17 cellular contexts compared by ENCODE assay signal in the genomic region with DNA sequence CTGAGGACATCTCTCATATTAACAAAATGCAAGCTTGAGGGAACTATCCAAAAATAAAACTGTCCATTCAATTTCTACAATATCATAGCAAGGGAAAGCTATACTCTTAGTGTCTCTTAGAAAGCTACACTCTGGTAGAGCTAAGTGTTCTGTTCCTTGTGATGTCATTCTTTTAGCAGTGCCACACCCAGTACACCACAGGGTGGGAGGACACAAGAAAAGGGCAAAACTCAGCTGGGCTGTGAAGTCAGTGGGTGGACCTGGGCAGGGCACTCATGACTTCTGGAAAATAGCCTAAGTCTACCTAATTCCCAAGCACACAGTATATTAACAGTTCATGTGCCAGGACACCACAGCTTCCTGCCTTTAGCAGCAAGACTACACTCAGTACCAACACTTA. TPM values are rescaled to one million over a fixed set of nuclear protein-coding genes. Genes with fewer than 3 reads are reported as not detected.
A peak's percentile ranks its signal among the peaks of the same experiment; 100 is the strongest.
DNase-seq lines count a peak whose midpoint lies in the region; ATAC-seq and TF ChIP-seq lines count a peak whose summit lies in the region.
"Had no signal": no experiment of that assay in that cellular context is flagged by ENCODE, and none has a peak within 500 bp of the region (broad histone marks: within the 10 kb centered on the region; RNA-seq: fewer than 3 reads in every experiment).

No MANE protein-coding gene starts in this region.

- DNase-seq in GM03348 (ENCODE audit: low spot score) (peak; percentile 27), RPMI7951 (ENCODE audit: low read depth) (peak; percentile 31), fibroblast of mammary gland (ENCODE audit: low read depth) (peak; percentile 75), lower lobe of right lung (no peak), NOMO-1 (lab: John Stamatoyannopoulos, UW; ENCODE audit: unreplicated experiment in 2 of 2) (no peak), NCI-H1417 treated with DMSO at 0.1 percent for 48 hours (lab: John Stamatoyannopoulos, UW) (no peak), smooth muscle cell (lab: John Stamatoyannopoulos, UW; ENCODE audit: unreplicated experiment) (no peak), epidermal melanocyte (ENCODE audit: insufficient read length, low spot score) (no peak)
- DNase-seq: activated CD4-positive, alpha-beta T cell treated with anti-CD3 and anti-CD28 coated beads for 1 hour; activated effector memory CD4-positive, alpha-beta T cell treated with Interleukin-2 at 50 U/mL for 16 hours; amygdala; NCI-H187 treated with DMSO at 0.1 percent for 48 hours; NCI-H446; right lobe of liver; stimulated activated CD4-positive, alpha-beta T cell treated with anti-CD3 and anti-CD28 coated beads, Interleukin-4, amount 100 ng/mL, for 24 hours; stimulated activated CD8-positive, alpha-beta memory T cell treated with anti-CD3 and anti-CD28 coated beads, Interleukin-4, amount 100 ng/mL, for 48 hours had no signal

- no peaks in the 10 kb centered on the region for H4K20me1 ChIP-seq in smooth muscle cell (ENCODE audit: low read depth)

- no peaks in the 10 kb centered on the region for H3F3A ChIP-seq in smooth muscle cell (ENCODE audit: low read depth)

- H3K27ac ChIP-seq in lower lobe of right lung (no peak overlapping the region), smooth muscle cell (ENCODE audit: low read depth) (no peak overlapping the region)
- H3K27ac ChIP-seq: neutrophil, right lobe of liver had no signal

- no peak overlapping the region for H3K9ac ChIP-seq in smooth muscle cell (ENCODE audit: low read depth)

- no peaks in the 10 kb centered on the region for H3K79me2 ChIP-seq in smooth muscle cell (ENCODE audit: low read depth)

- intact Hi-C loops in lower lobe of right lung (cut with DNase I), result no loop called here

- H3K4me3 ChIP-seq in fibroblast of mammary gland (ENCODE audit: control insufficient read depth, low read depth, low read length), result no peak overlapping the region
- no peak overlapping the region for H3K4me3 ChIP-seq in lower lobe of right lung
- no peak overlapping the region for H3K4me3 ChIP-seq in smooth muscle cell
- H3K4me3 ChIP-seq: right lobe of liver had no signal

- peak; percentile 64 to 73 for ATAC-seq in lower lobe of right lung
- ATAC-seq: right lobe of liver had no signal

- no peak overlapping the region for H3K4me2 ChIP-seq in smooth muscle cell

- H3K9me3 ChIP-seq in lower lobe of right lung (no peaks in the 10 kb centered on the region), smooth muscle cell (replicated peaks; ENCODE audit: low read depth) (no peaks in the 10 kb centered on the region)
- H3K9me3 ChIP-seq: neutrophil had no signal

- TF ChIP-seq CTCF in fibroblast of mammary gland (conservative IDR thresholded peaks at IDR 0.05; ENCODE audit: control insufficient read depth, insufficient read depth, low read depth, low read length) (no peak), lower lobe of right lung (IDR thresholded peaks at IDR 0.05) (no peak), smooth muscle cell (IDR thresholded peaks at IDR 0.05; ENCODE audit: borderline replicate concordance, insufficient read depth, poor library complexity, severe bottlenecking) (no peak)

- H3K27me3 ChIP-seq in lower lobe of right lung (ENCODE audit: low read depth) (no peaks in the 10 kb centered on the region), smooth muscle cell (ENCODE audit: low read depth) (no peaks in the 10 kb centered on the region)
- H3K27me3 ChIP-seq: neutrophil, right lobe of liver had no signal

- H3K36me3 ChIP-seq in lower lobe of right lung (no peaks in the 10 kb centered on the region), smooth muscle cell (ENCODE audit: low read depth) (no peaks in the 10 kb centered on the region)
- H3K36me3 ChIP-seq: neutrophil, right lobe of liver had no signal

- no peak overlapping the region for H2AFZ ChIP-seq in smooth muscle cell (ENCODE audit: low read depth)

- H3K4me1 ChIP-seq in lower lobe of right lung, result no peaks in the 10 kb centered on the region
- peaks cover 2% of the 10 kb centered on the region for H3K4me1 ChIP-seq in smooth muscle cell (ENCODE audit: low read depth)
- H3K4me1 ChIP-seq: right lobe of liver had no signal

RNA-seq across cellular contexts. Expression of gene TNFSF4, which starts 42.2 kb away (rescaled TPM):
- 1.2 and 1.3 TPM in 2 replicates for total RNA-seq in RPMI7951 (2014; rRNA removed; shearing (Covaris generic))
- 1.5 TPM for total RNA-seq in lower lobe of right lung
- 4.5 and 5.6 TPM in 2 replicates for total RNA-seq in smooth muscle cell
- 1.0 and 2.1 TPM in 2 replicates for polyA plus RNA-seq in smooth muscle cell

Comparison
In these comparisons a context has a peak if more than half of its experiments do, and no peak if none do; other contexts are left out.
1. DNase-seq: peak in GM03348 (single experiment), RPMI7951 (single experiment) and fibroblast of mammary gland (single experiment); none in lower lobe of right lung (single experiment), NOMO-1 (0 of 2), NCI-H1417 treated with DMSO at 0.1 percent for 48 hours (single experiment), smooth muscle cell (single experiment) and epidermal melanocyte (single experiment).